ENCODE assay signal across 17 cellular contexts in genomic region chr2:105609756-105610397, GRCh38.
"Had no signal": no experiment of that assay in that cellular context is flagged by ENCODE, and none has a peak within 500 bp of the region (broad histone marks: within the 10 kb centered on the region; RNA-seq: fewer than 3 reads in every experiment).

No MANE protein-coding gene starts in this region.

- H3K4me1 Mint-ChIP-seq: activated CD4-positive, alpha-beta T cell treated with anti-CD3 and anti-CD28 coated beads for 36 hours; natural killer cell had no signal

- H3K9me3 ChIP-seq: vagina had no signal

- ATAC-seq: activated CD4-positive, alpha-beta T cell treated with anti-CD3 and anti-CD28 coated beads for 36 hours; effector memory CD8-positive, alpha-beta T cell; natural killer cell had no signal

- H3K27ac Mint-ChIP-seq: activated CD4-positive, alpha-beta memory T cell treated with anti-CD3 and anti-CD28 coated beads for 36 hours; activated CD4-positive, alpha-beta T cell treated with anti-CD3 and anti-CD28 coated beads for 36 hours; activated naive CD8-positive, alpha-beta T cell; activated T-helper 1 cell treated with anti-CD3 and anti-CD28 coated beads, Interleukin-12 subunit alpha, Interleukin-12 subunit beta, Interleukin-2, Interleukin-4 antibody, amounts not matched to agents 30 ng/mL and 10 ng/mL and 1 ng/mL, durations not matched to agents 14 hours and 24 hours and 36 hours; natural killer cell; stimulated activated naive CD8-positive, alpha-beta T cell treated with anti-CD3 and anti-CD28 coated beads, Interleukin-15, Interleukin-2, amounts not matched to agents 100 ng/mL and 50 ng/mL, for 24 hours had no signal

- H3K4me3 ChIP-seq: vagina had no signal

- H3K27ac ChIP-seq: vagina had no signal

- H3K4me1 ChIP-seq: vagina had no signal

- H3K27me3 Mint-ChIP-seq: activated CD4-positive, alpha-beta memory T cell treated with anti-CD3 and anti-CD28 coated beads for 36 hours; activated CD4-positive, alpha-beta T cell treated with anti-CD3 and anti-CD28 coated beads for 36 hours; activated naive CD8-positive, alpha-beta T cell; stimulated activated naive CD8-positive, alpha-beta T cell treated with anti-CD3 and anti-CD28 coated beads, Interleukin-15, Interleukin-2, amounts not matched to agents 100 ng/mL and 50 ng/mL, for 24 hours had no signal

- H3K9me3 Mint-ChIP-seq: activated CD4-positive, alpha-beta memory T cell treated with anti-CD3 and anti-CD28 coated beads for 36 hours; activated T-helper 1 cell treated with anti-CD3 and anti-CD28 coated beads, Interleukin-12 subunit alpha, Interleukin-12 subunit beta, Interleukin-2, Interleukin-4 antibody, amounts not matched to agents 30 ng/mL and 10 ng/mL and 1 ng/mL, durations not matched to agents 14 hours and 24 hours and 36 hours; effector memory CD8-positive, alpha-beta T cell; natural killer cell; stimulated activated naive CD8-positive, alpha-beta T cell treated with anti-CD3 and anti-CD28 coated beads, Interleukin-15, Interleukin-2, amounts not matched to agents 100 ng/mL and 50 ng/mL, for 24 hours had no signal

- FAIRE-seq: TTC549 had no signal

- H3K4me3 Mint-ChIP-seq: activated CD4-positive, alpha-beta memory T cell treated with anti-CD3 and anti-CD28 coated beads for 36 hours; activated CD4-positive, alpha-beta T cell treated with anti-CD3 and anti-CD28 coated beads for 36 hours; activated naive CD8-positive, alpha-beta T cell; activated T-helper 1 cell treated with anti-CD3 and anti-CD28 coated beads, Interleukin-12 subunit alpha, Interleukin-12 subunit beta, Interleukin-2, Interleukin-4 antibody, amounts not matched to agents 30 ng/mL and 10 ng/mL and 1 ng/mL, durations not matched to agents 14 hours and 24 hours and 36 hours; effector memory CD8-positive, alpha-beta T cell; natural killer cell; stimulated activated naive CD8-positive, alpha-beta T cell treated with anti-CD3 and anti-CD28 coated beads, Interleukin-15, Interleukin-2, amounts not matched to agents 100 ng/mL and 50 ng/mL, for 24 hours had no signal

- H3K36me3 Mint-ChIP-seq: activated CD4-positive, alpha-beta memory T cell treated with anti-CD3 and anti-CD28 coated beads for 36 hours; activated naive CD8-positive, alpha-beta T cell; natural killer cell had no signal

- DNase-seq: activated CD4-positive, alpha-beta memory T cell treated with anti-CD3 and anti-CD28 coated beads for 36 hours; activated CD4-positive, alpha-beta T cell treated with anti-CD3 and anti-CD28 coated beads for 36 hours; activated T-cell treated with anti-CD3 and anti-CD28 coated beads for 4 hours; effector memory CD8-positive, alpha-beta T cell; foreskin fibroblast; mesenchymal stem cell; natural killer cell; occipital lobe; posterior cingulate gyrus; retina; T-helper 2 cell; trophoblast cell had no signal

- H3K36me3 ChIP-seq: vagina had no signal

- H3K27me3 ChIP-seq: vagina had no signal
